2 cellular contexts compared by ENCODE assay signal in genomic region chrX:130378008-130378669, GRCh38.
TF ChIP-seq lines count a peak whose summit lies in the region.

No MANE protein-coding gene starts in this region.

TF ChIP-seq in SK-N-SH, 30 proteins besides CTCF, POLR2A, EP300 and RAD21 (continued from another document):
- TF ChIP-seq ZBTB33 (IDR thresholded peaks at IDR 0.05; ENCODE audit: borderline replicate concordance, low read depth) = no peak
- TF ChIP-seq YY1 (IDR thresholded peaks at IDR 0.05; ENCODE audit: low read depth) = no peak
- TF ChIP-seq NFIC (IDR thresholded peaks at IDR 0.05; ENCODE audit: borderline replicate concordance) = no peak

TF ChIP-seq in SK-N-SH treated with all-trans-retinoic acid at 6 μM for 48 hours, 23 proteins besides CTCF, POLR2A, EP300 and RAD21 (continued from another document):
- no peak for TF ChIP-seq ZNF8 (CRISPR knock-in tag; IDR thresholded peaks at IDR 0.05)
